ENCODE assay signal across 8 cellular contexts in genomic region chr9:136665111-136665703, GRCh38. TPM values are rescaled to one million over a fixed set of nuclear protein-coding genes. Genes with fewer than 3 reads are reported as not detected.
DNase-seq lines count a peak whose midpoint lies in the region; ATAC-seq, FAIRE-seq and TF ChIP-seq lines count a peak whose summit lies in the region.

No MANE protein-coding gene starts in this region.

- H3K4me2 ChIP-seq in mesendoderm (ENCODE audit: low read length) = no peak overlapping the region

- H3K4me3 ChIP-seq in bronchial epithelial cell (ENCODE audit: low read depth, low read length) (peak overlapping the region; percentile 32), mesendoderm (ENCODE audit: low read length) (no peak overlapping the region)

- peak overlapping the region; percentile 67 for H3K56ac ChIP-seq in mesendoderm (ENCODE audit: low read length)

- no peak overlapping the region for H3K23ac ChIP-seq in mesendoderm (ENCODE audit: low read length)

- H3K27me3 ChIP-seq in bronchial epithelial cell (ENCODE audit: control insufficient read depth, insufficient read depth, low read length) (no peaks in the 10 kb centered on the region), mesendoderm (ENCODE audit: insufficient read depth, low read length, poor library complexity) (no peaks in the 10 kb centered on the region)

- no peaks in the 10 kb centered on the region for H3K79me2 ChIP-seq in mesendoderm (ENCODE audit: control insufficient read depth, insufficient read depth, low read length)

- no peak overlapping the region for H2BK5ac ChIP-seq in mesendoderm (ENCODE audit: low read length)

- no peak overlapping the region for H2AK5ac ChIP-seq in mesendoderm (ENCODE audit: low read length)

- peak overlapping the region; percentile 28 for H3K9ac ChIP-seq in mesendoderm (ENCODE audit: low read length)

- DNase-seq in GDM1 (lab: John Stamatoyannopoulos, UW) (peak; percentile 36), NCI-H69 (lab: John Stamatoyannopoulos, UW) (peak; percentile 47), bronchial epithelial cell (ENCODE audit: low read depth) (no peak), mesendoderm (peak; percentile 46), AML-193 (lab: John Stamatoyannopoulos, UW) (no peak), NCI-H446 (lab: John Stamatoyannopoulos, UW) (no peak), superior temporal gyrus (ENCODE audit: extremely low spot score) (no peak)

- H3K36me3 ChIP-seq in bronchial epithelial cell (ENCODE audit: control insufficient read depth, insufficient read depth, low read length) = no peaks in the 10 kb centered on the region
- no peaks in the 10 kb centered on the region for H3K36me3 ChIP-seq in mesendoderm (ENCODE audit: control insufficient read depth, insufficient read depth, low read length)

- H4K5ac ChIP-seq in mesendoderm (ENCODE audit: low read length) = no peak overlapping the region

- H3K18ac ChIP-seq in mesendoderm (ENCODE audit: low read length) = no peak overlapping the region

- no peak overlapping the region for H3K27ac ChIP-seq in mesendoderm (ENCODE audit: low read depth, low read length)

- FAIRE-seq in bronchial epithelial cell (lab: Jason Lieb, UNC) = no peak

- WGBS in mesendoderm (ENCODE audit: extremely low coverage, insufficient coverage, low lambda C conversion rate) = no CpG with 5 or more reads among the region's 49 CpGs

- no peaks in the 10 kb centered on the region for H3K4me1 ChIP-seq in mesendoderm (ENCODE audit: control insufficient read depth, low read depth, low read length)

- no peaks in the 10 kb centered on the region for H3K79me1 ChIP-seq in mesendoderm (ENCODE audit: low read length)

- no peak overlapping the region for H4K8ac ChIP-seq in mesendoderm (ENCODE audit: low read depth, low read length)

- H3K4ac ChIP-seq in mesendoderm (ENCODE audit: low read depth, low read length) = no peak overlapping the region

- no peak overlapping the region for H2BK15ac ChIP-seq in mesendoderm (replicated peaks; ENCODE audit: low read depth)

- no peak for ATAC-seq in GM18517 (IDR thresholded peaks at IDR 0.05; ENCODE audit: unreplicated experiment)

- TF ChIP-seq CTCF in bronchial epithelial cell (IDR thresholded peaks at IDR 0.05; ENCODE audit: insufficient read depth, low read length, severe bottlenecking) = peak; percentile 27

- H2BK120ac ChIP-seq in mesendoderm (ENCODE audit: low read depth, low read length) = no peak overlapping the region

RNA-seq across cellular contexts. Expression of gene EGFL7, which starts 2.5 kb away (rescaled TPM):
- total RNA-seq in bronchial epithelial cell = 11.8 and 18.1 TPM in 2 replicates
- 14.0 TPM for polyA plus RNA-seq in mesendoderm (2013, experiment 1 of 2)
- 13.6 TPM for polyA plus RNA-seq in mesendoderm (2013, experiment 2 of 2)

RNA-seq across cellular contexts. Expression of gene AGPAT2, which starts 22.1 kb away (rescaled TPM):
- total RNA-seq in bronchial epithelial cell = 41.9 and 52.0 TPM in 2 replicates
- polyA plus RNA-seq in mesendoderm (2013, experiment 1 of 2) = 14.1 TPM
- 14.3 TPM for polyA plus RNA-seq in mesendoderm (2013, experiment 2 of 2)

RNA-seq across cellular contexts. Expression of gene DIPK1B, which starts 47.2 kb away (rescaled TPM):
- total RNA-seq in bronchial epithelial cell = 0.13 TPM in 1 of 2 replicates, not detected in the other
- polyA plus RNA-seq in mesendoderm (2013, experiment 1 of 2) = 17.8 TPM
- 18.1 TPM for polyA plus RNA-seq in mesendoderm (2013, experiment 2 of 2)

Comparison
In these comparisons a context has a peak if more than half of its experiments do, and no peak if none do; other contexts are left out.
1. DNase-seq: peak in GDM1 (single experiment), NCI-H69 (single experiment) and mesendoderm (single experiment); none in bronchial epithelial cell (single experiment), AML-193 (0 of 2), NCI-H446 (0 of 2) and superior temporal gyrus (single experiment).